8 cellular contexts compared by ENCODE assay signal in the genomic region with DNA sequence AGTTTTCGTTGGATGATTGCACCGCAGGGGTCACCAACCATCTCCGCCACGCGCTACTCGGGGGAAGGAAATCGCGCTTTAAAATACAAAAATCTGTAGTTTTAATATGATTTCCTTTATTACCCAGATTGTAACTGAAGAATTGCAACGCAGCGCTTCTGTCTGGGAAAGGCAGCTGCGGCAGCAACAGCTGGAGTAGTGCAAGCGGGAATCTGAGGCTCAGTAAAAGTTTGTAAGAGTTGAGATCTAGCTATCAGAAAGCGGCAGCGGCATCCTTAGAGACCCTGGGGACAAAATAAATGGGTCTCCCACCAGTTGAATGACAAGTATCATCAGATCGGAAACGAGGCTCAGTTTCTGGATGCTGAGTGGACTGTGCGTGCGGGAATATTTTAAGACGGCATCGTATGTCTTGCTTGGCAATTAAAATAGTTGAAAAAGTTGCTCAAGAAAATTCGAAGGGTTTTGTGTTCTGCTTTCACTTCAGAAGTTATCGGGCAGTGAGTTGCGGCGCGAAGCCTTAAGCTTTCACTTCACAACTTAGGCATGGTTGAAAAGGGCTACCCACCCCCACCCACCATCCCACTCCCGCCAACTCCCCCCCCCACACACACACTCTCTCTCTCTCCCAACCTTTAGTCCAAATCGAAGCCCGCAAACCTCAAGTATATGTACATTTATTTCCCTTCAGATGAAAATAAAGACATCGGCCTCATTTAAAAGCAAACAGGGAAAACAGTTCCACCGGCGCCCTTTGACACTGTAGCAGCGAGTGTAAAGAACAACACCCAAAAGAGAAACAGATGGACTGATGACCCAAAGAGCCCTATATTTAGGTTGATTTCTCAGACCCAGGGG. TPM values are rescaled to one million over a fixed set of nuclear protein-coding genes. Genes with fewer than 3 reads are reported as not detected.
A peak's percentile ranks its signal among the peaks of the same experiment; 100 is the strongest.
DNase-seq lines count a peak whose midpoint lies in the region; ATAC-seq lines count a peak whose summit lies in the region.

No MANE protein-coding gene starts in this region.

- no peaks in the 10 kb centered on the region for H3K9me3 Mint-ChIP-seq in activated naive CD8-positive, alpha-beta T cell treated with anti-CD3 and anti-CD28 coated beads, Interleukin-2, amount 10 ng/mL, durations not matched to agents 7 days and 5 days
- H3K9me3 Mint-ChIP-seq in stimulated activated memory B cell treated with anti-CD40 and anti-IgM and Interleukin-4, amounts not matched to agents 10 μg/mL and 1 μg/mL and 100 μg/mL, for 72 hours: no peaks in the 10 kb centered on the region

- H3K9me3 ChIP-seq in iPS-15b (ENCODE audit: control insufficient read depth, insufficient read depth, low read length): no peaks in the 10 kb centered on the region

- H3K4me1 ChIP-seq in iPS-15b (ENCODE audit: control insufficient read depth, insufficient read depth, low read length): peaks cover 22% of the 10 kb centered on the region

- peak overlapping the region; percentile 83 for H3K4me3 Mint-ChIP-seq in activated naive CD8-positive, alpha-beta T cell treated with anti-CD3 and anti-CD28 coated beads, Interleukin-2, amount 10 ng/mL, durations not matched to agents 7 days and 5 days
- peak overlapping the region; percentile 82 for H3K4me3 Mint-ChIP-seq in stimulated activated memory B cell treated with anti-CD40 and anti-IgM and Interleukin-4, amounts not matched to agents 10 μg/mL and 1 μg/mL and 100 μg/mL, for 72 hours

- peak; percentile 70 for DNase-seq in NCI-H2107 (lab: John Stamatoyannopoulos, UW)
- no peak for DNase-seq in NCI-H2107 treated with DMSO at 0.1 percent for 48 hours (lab: John Stamatoyannopoulos, UW; ENCODE audit: unreplicated experiment)
- peak; percentile 30 for DNase-seq in activated naive CD8-positive, alpha-beta T cell treated with anti-CD3 and anti-CD28 coated beads, Interleukin-2, amount 10 ng/mL, durations not matched to agents 7 days and 5 days
- DNase-seq in NK-92 (lab: John Stamatoyannopoulos, UW; ENCODE audit: unreplicated experiment): no peak

- no peak overlapping the region for H3K9ac ChIP-seq in iPS-15b (ENCODE audit: low read depth, low read length)

- H3K4me3 ChIP-seq in iPS-15b (ENCODE audit: low read depth, low read length): peak overlapping the region; percentile 72

- no peak overlapping the region for H3K27ac Mint-ChIP-seq in activated naive CD8-positive, alpha-beta T cell treated with anti-CD3 and anti-CD28 coated beads, Interleukin-2, amount 10 ng/mL, durations not matched to agents 7 days and 5 days
- H3K27ac Mint-ChIP-seq in stimulated activated memory B cell treated with anti-CD40 and anti-IgM and Interleukin-4, amounts not matched to agents 10 μg/mL and 1 μg/mL and 100 μg/mL, for 72 hours: no peak overlapping the region

- H3K27me3 ChIP-seq in iPS-15b (ENCODE audit: control insufficient read depth, insufficient read depth, low read length): peaks cover 73% of the 10 kb centered on the region

- ATAC-seq in activated naive CD8-positive, alpha-beta T cell treated with anti-CD3 and anti-CD28 coated beads, Interleukin-2, amount 10 ng/mL, durations not matched to agents 7 days and 5 days (ENCODE audit: low read depth): no peak
- no peak for ATAC-seq in stimulated activated memory B cell treated with anti-CD40 and anti-IgM and Interleukin-4, amounts not matched to agents 10 μg/mL and 1 μg/mL and 100 μg/mL, for 72 hours
- ATAC-seq in GM19351 (IDR thresholded peaks at IDR 0.05; ENCODE audit: unreplicated experiment) (no peak), HG02870 (IDR thresholded peaks at IDR 0.05; ENCODE audit: unreplicated experiment) (no peak)

- H3K4me1 Mint-ChIP-seq in activated naive CD8-positive, alpha-beta T cell treated with anti-CD3 and anti-CD28 coated beads, Interleukin-2, amount 10 ng/mL, durations not matched to agents 7 days and 5 days: peaks cover 36% of the 10 kb centered on the region
- peaks cover 56% of the 10 kb centered on the region for H3K4me1 Mint-ChIP-seq in stimulated activated memory B cell treated with anti-CD40 and anti-IgM and Interleukin-4, amounts not matched to agents 10 μg/mL and 1 μg/mL and 100 μg/mL, for 72 hours

- no peaks in the 10 kb centered on the region for H3K36me3 Mint-ChIP-seq in activated naive CD8-positive, alpha-beta T cell treated with anti-CD3 and anti-CD28 coated beads, Interleukin-2, amount 10 ng/mL, durations not matched to agents 7 days and 5 days
- H3K36me3 Mint-ChIP-seq in stimulated activated memory B cell treated with anti-CD40 and anti-IgM and Interleukin-4, amounts not matched to agents 10 μg/mL and 1 μg/mL and 100 μg/mL, for 72 hours: no peaks in the 10 kb centered on the region

- no peaks in the 10 kb centered on the region for H3K36me3 ChIP-seq in iPS-15b (ENCODE audit: control insufficient read depth, insufficient read depth, low read length)

- POLR2A ChIA-PET in activated naive CD8-positive, alpha-beta T cell treated with anti-CD3 and anti-CD28 coated beads, Interleukin-2, amount 10 ng/mL, durations not matched to agents 7 days and 5 days (lab: Charles Lee): no interaction called here

- peaks cover 89% of the 10 kb centered on the region for H3K27me3 Mint-ChIP-seq in activated naive CD8-positive, alpha-beta T cell treated with anti-CD3 and anti-CD28 coated beads, Interleukin-2, amount 10 ng/mL, durations not matched to agents 7 days and 5 days
- peaks cover 89% of the 10 kb centered on the region for H3K27me3 Mint-ChIP-seq in stimulated activated memory B cell treated with anti-CD40 and anti-IgM and Interleukin-4, amounts not matched to agents 10 μg/mL and 1 μg/mL and 100 μg/mL, for 72 hours

RNA-seq across cellular contexts. Expression of gene MECOM, which starts 2.6 kb away (rescaled TPM):
- not detected for total RNA-seq in activated naive CD8-positive, alpha-beta T cell treated with anti-CD3 and anti-CD28 coated beads, Interleukin-2, amount 10 ng/mL, durations not matched to agents 7 days and 5 days

Comparison
In these comparisons a context has a peak if more than half of its experiments do, and no peak if none do; other contexts are left out.
1. DNase-seq: peak in NCI-H2107 (single experiment) and activated naive CD8-positive, alpha-beta T cell treated with anti-CD3 and anti-CD28 coated beads, Interleukin-2, amount 10 ng/mL, durations not matched to agents 7 days and 5 days (single experiment); none in NCI-H2107 treated with DMSO at 0.1 percent for 48 hours (single experiment) and NK-92 (single experiment).